13 cellular contexts compared by ENCODE assay signal in genomic region chr16:74450236-74450635, GRCh38. TPM values are rescaled to one million over a fixed set of nuclear protein-coding genes. Genes with fewer than 3 reads are reported as not detected.
DNase-seq lines count a peak whose midpoint lies in the region; ATAC-seq and TF ChIP-seq lines count a peak whose summit lies in the region.
"Had no signal": no experiment of that assay in that cellular context is flagged by ENCODE, and none has a peak within 500 bp of the region (broad histone marks: within the 10 kb centered on the region; RNA-seq: fewer than 3 reads in every experiment).

No MANE protein-coding gene starts in this region.

- no peak for DNase-seq in PC-3
- no peak for DNase-seq in colonic mucosa
- no peak for DNase-seq in suprapubic skin (ENCODE audit: low spot score in 2 of 2)
- no peak for DNase-seq in NCI-H2171 (lab: John Stamatoyannopoulos, UW)
- no peak for DNase-seq in GM19240 (ENCODE audit: insufficient read length, low spot score)
- no peak for DNase-seq in WERI-Rb-1
- DNase-seq: activated gamma-delta T cell; nucleus accumbens; stimulated activated CD4-positive, alpha-beta T cell treated with anti-CD3 and anti-CD28 coated beads, Interleukin-4, amount 100 ng/mL, for 24 hours; stimulated activated naive CD8-positive, alpha-beta T cell treated with anti-CD3 and anti-CD28 coated beads, Interleukin-15, amount 100 ng/mL, for 72 hours had no signal

- H3K36me3 ChIP-seq in PC-3 (ENCODE audit: low read depth, low read length): 0 out of 2 replicates have a peak, but pooled peaks cover 2% of the 10 kb centered on the region
- H3K36me3 ChIP-seq in colonic mucosa: peaks cover 12% of the 10 kb centered on the region
- H3K36me3 ChIP-seq in mesodermal cell (ENCODE audit: control insufficient read depth, insufficient read depth, low read length): peaks cover 49% of the 10 kb centered on the region
- peaks cover 31% of the 10 kb centered on the region for H3K36me3 ChIP-seq in suprapubic skin
- H3K36me3 ChIP-seq in WERI-Rb-1: peaks cover 28% of the 10 kb centered on the region

- no peak for TF ChIP-seq CTCF in PC-3 (conservative IDR thresholded peaks at IDR 0.05; ENCODE audit: low read depth, low read length)
- no peak for TF ChIP-seq CTCF in colonic mucosa (IDR thresholded peaks at IDR 0.05)
- TF ChIP-seq CTCF in suprapubic skin (IDR thresholded peaks at IDR 0.05): no peak
- TF ChIP-seq CTCF in WERI-Rb-1 (IDR thresholded peaks at IDR 0.05; ENCODE audit: low read depth, low read length): no peak

- H3K9me2 ChIP-seq in PC-3 (replicated peaks; ENCODE audit: low read length): no peaks in the 10 kb centered on the region

- H3K4me3 ChIP-seq in PC-3 (ENCODE audit: low read length) (no peak overlapping the region), colonic mucosa (no peak overlapping the region), mesodermal cell (ENCODE audit: extremely low read depth, insufficient read depth, low read length, poor library complexity, severe bottlenecking) (no peak overlapping the region), suprapubic skin (no peak overlapping the region), WERI-Rb-1 (ENCODE audit: low read depth, low read length) (no peak overlapping the region)
- H3K4me3 ChIP-seq: GM23338 had no signal

- intact Hi-C loops in PC-3 (cut with micrococcal nuclease) (no loop called here), colonic mucosa (cut with DNase I) (no loop called here)

- no peak for TF ChIP-seq POLR2A in suprapubic skin (IDR thresholded peaks at IDR 0.05)

- H3K9ac ChIP-seq in PC-3 (ENCODE audit: low read length) (no peak overlapping the region; the same call in 1 of the 2 replicates), colonic mucosa (ENCODE audit: low read depth in 2 of 2, low read length in 2 of 2) (no peak overlapping the region)

- ATAC-seq in PC-3: no peak
- ATAC-seq: GM23338; stimulated activated naive CD8-positive, alpha-beta T cell treated with anti-CD3 and anti-CD28 coated beads, Interleukin-15, amount 100 ng/mL, for 72 hours had no signal

- peak overlapping the region; percentile 86 for H3K27ac ChIP-seq in PC-3 (ENCODE audit: low read length)
- H3K27ac ChIP-seq in colonic mucosa: peak overlapping the region; percentile 84
- H3K27ac ChIP-seq in mesodermal cell (ENCODE audit: low read depth, low read length, severe bottlenecking): peak overlapping the region; percentile 75
- H3K27ac ChIP-seq in suprapubic skin: peak overlapping the region; percentile 88
- no peak overlapping the region for H3K27ac ChIP-seq in WERI-Rb-1
- H3K27ac ChIP-seq: HL-60 had no signal

- no peak for TF ChIP-seq EP300 in suprapubic skin (IDR thresholded peaks at IDR 0.05)

- no peaks in the 10 kb centered on the region for H3K79me2 ChIP-seq in PC-3 (ENCODE audit: low read length)

- no peaks in the 10 kb centered on the region for H3K27me3 ChIP-seq in PC-3 (ENCODE audit: low read length)
- no peaks in the 10 kb centered on the region for H3K27me3 ChIP-seq in colonic mucosa
- H3K27me3 ChIP-seq in suprapubic skin: no peaks in the 10 kb centered on the region
- H3K27me3 ChIP-seq in WERI-Rb-1 (ENCODE audit: insufficient read depth, low read depth, severe bottlenecking): no peaks in the 10 kb centered on the region

- no TSS peak for BruUV-seq in PC-3 (replicated peaks; lab: Mats Ljungman, UMichigan)

- H3K9me3 ChIP-seq in PC-3 (ENCODE audit: low read length) (no peaks in the 10 kb centered on the region), colonic mucosa (no peaks in the 10 kb centered on the region), mesodermal cell (ENCODE audit: control insufficient read depth, low read length) (no peaks in the 10 kb centered on the region), suprapubic skin (no peaks in the 10 kb centered on the region), WERI-Rb-1 (ENCODE audit: severe bottlenecking) (no peaks in the 10 kb centered on the region)

- CTCF ChIA-PET in PC-3 (lab: Charles Lee): no interaction called here

- POLR2A ChIA-PET in PC-3 (lab: Charles Lee; ENCODE audit: unreplicated experiment): no interaction called here

- 100% methylated on average over 1 to 2 of the region's 3 CpGs for WGBS in mesodermal cell (ENCODE audit: insufficient coverage in 2 of 2), 2 experiments
- 84% methylated on average over 3 of the region's 3 CpGs for WGBS in suprapubic skin

- H3K4me2 ChIP-seq in PC-3 (ENCODE audit: low read length): peak overlapping the region; percentile 57
- H3K4me2 ChIP-seq: GM23338 had no signal

- no peaks in the 10 kb centered on the region for H4K20me1 ChIP-seq in PC-3 (ENCODE audit: low read length)

- H3F3A ChIP-seq in PC-3 (ENCODE audit: low read length, unreplicated experiment): peaks cover 6% of the 10 kb centered on the region

- H3K4me1 ChIP-seq in PC-3 (ENCODE audit: insufficient read depth, low read length) (peaks cover 25% of the 10 kb centered on the region), colonic mucosa (peaks cover 7% of the 10 kb centered on the region), mesodermal cell (ENCODE audit: control insufficient read depth, insufficient read depth, low read length, poor library complexity, severe bottlenecking) (peaks cover 18% of the 10 kb centered on the region), suprapubic skin (peaks cover 37% of the 10 kb centered on the region)

- no peak overlapping the region for H2AFZ ChIP-seq in PC-3 (ENCODE audit: low read length)
- H2AFZ ChIP-seq: GM23338 had no signal

RNA-seq across cellular contexts. Expression of gene CLEC18B, which starts 29.0 kb away (rescaled TPM):
- total RNA-seq in PC-3 (2014; rRNA removed) (0.29 and 0.87 TPM in 2 replicates), colonic mucosa (1 to 10 TPM; 1.6 to 1.9 TPM), suprapubic skin (under 1 TPM in 1 of 4 donors, not detected in 3; 0.72 TPM)
- polyA plus RNA-seq in mesodermal cell (2013, experiment 1 of 2): 9.7 TPM
- polyA plus RNA-seq in mesodermal cell (2013, experiment 2 of 2): 6.7 TPM
- total RNA-seq: GM23338 had no signal
